Comparison of ENCODE assay signal across 18 cellular contexts in genomic region chr15:58056015-58056414, GRCh38. TPM values are rescaled to one million over a fixed set of nuclear protein-coding genes. Genes with fewer than 3 reads are reported as not detected.
A peak's percentile ranks its signal among the peaks of the same experiment; 100 is the strongest.
DNase-seq lines count a peak whose midpoint lies in the region; TF ChIP-seq lines count a peak whose summit lies in the region.
"Had no signal": no experiment of that assay in that cellular context is flagged by ENCODE, and none has a peak within 500 bp of the region (broad histone marks: within the 10 kb centered on the region; RNA-seq: fewer than 3 reads in every experiment).

No MANE protein-coding gene starts in this region.

- intact Hi-C loops in mammary epithelial cell (cut with micrococcal nuclease) = no loop called here
- intact Hi-C loops in breast epithelium (cut with DNase I; ENCODE audit: low total_unique reads) = no loop called here
- intact Hi-C loops in Caco-2 (cut with micrococcal nuclease; ENCODE audit: unreplicated experiment) = no loop called here

- no peaks in the 10 kb centered on the region for H4K20me1 ChIP-seq in mammary epithelial cell (ENCODE audit: insufficient read depth, low read length)

- H3K9me3 Mint-ChIP-seq in Caco-2 (ENCODE audit: unreplicated experiment) = no peaks in the 10 kb centered on the region
- H3K9me3 Mint-ChIP-seq: activated CD4-positive, alpha-beta T cell treated with anti-CD3 and anti-CD28 coated beads, Interleukin-2, amount 10 ng/mL, durations not matched to agents 24 days and 14 days had no signal

- WGBS in mammary epithelial cell (ENCODE audit: low coverage, missing lambda C conversion rate) = 74% methylated on average over 4 of the region's 4 CpGs

- no peaks in the 10 kb centered on the region for H3K27me3 ChIP-seq in mammary epithelial cell (ENCODE audit: insufficient read depth, low read length)
- peaks cover 0 to 5% of the 10 kb centered on the region in 2 donors for H3K27me3 ChIP-seq in breast epithelium
- no peaks in the 10 kb centered on the region for H3K27me3 ChIP-seq in Caco-2 (replicated peaks; ENCODE audit: control insufficient read depth, insufficient read depth, low read length)
- H3K27me3 ChIP-seq: SJCRH30 had no signal

- no peaks in the 10 kb centered on the region for H3K79me2 ChIP-seq in mammary epithelial cell (ENCODE audit: insufficient read depth, low read length)

- peaks cover 3% of the 10 kb centered on the region for H3K27me3 Mint-ChIP-seq in Caco-2 (ENCODE audit: insufficient read depth, unreplicated experiment)

- H3K36me3 ChIP-seq in mammary epithelial cell (ENCODE audit: insufficient read depth, low read length) (no peaks in the 10 kb centered on the region), breast epithelium (no peaks in the 10 kb centered on the region), Caco-2 (ENCODE audit: control insufficient read depth, insufficient read depth, low read length) (no peaks in the 10 kb centered on the region)
- H3K36me3 ChIP-seq: SJCRH30, transverse colon had no signal

- peak; percentile 31 to 42 for TF ChIP-seq CTCF in mammary epithelial cell (conservative IDR thresholded peaks at IDR 0.05 in 1 of 2, IDR thresholded peaks at IDR 0.05 in 1 of 2; ENCODE audit: extremely low read depth in 1 of 2, insufficient read depth in 1 of 2, low read depth in 1 of 2, low read length in 2 of 2)
- no peak for TF ChIP-seq CTCF in breast epithelium (IDR thresholded peaks at IDR 0.05)
- peak; percentile 32 for TF ChIP-seq CTCF in fibroblast of the aortic adventitia (IDR thresholded peaks at IDR 0.05; ENCODE audit: insufficient read depth, low read length)
- TF ChIP-seq CTCF in Caco-2 (IDR thresholded peaks at IDR 0.05; ENCODE audit: insufficient read depth in 1 of 2, low read depth in 1 of 2, low read length in 1 of 2, severe bottlenecking in 1 of 2, unreplicated experiment in 1 of 2) = peak in 1 of 2 experiments; percentile 37

- H3K4me1 ChIP-seq in mammary epithelial cell (ENCODE audit: insufficient read depth, low read length) (peaks cover 7% of the 10 kb centered on the region), breast epithelium (no peaks in the 10 kb centered on the region), Caco-2 (no peaks in the 10 kb centered on the region)
- H3K4me1 ChIP-seq: transverse colon had no signal

- H3K27ac Mint-ChIP-seq in Caco-2 (ENCODE audit: unreplicated experiment) = no peak overlapping the region
- H3K27ac Mint-ChIP-seq: activated CD4-positive, alpha-beta T cell treated with anti-CD3 and anti-CD28 coated beads, Interleukin-2, amount 10 ng/mL, durations not matched to agents 24 days and 14 days had no signal

- H3K9ac ChIP-seq in mammary epithelial cell (ENCODE audit: insufficient read depth, low read length) = no peak overlapping the region

- H3K27ac ChIP-seq in mammary epithelial cell (ENCODE audit: insufficient read depth, low read depth, low read length) (no peak overlapping the region), breast epithelium (no peak overlapping the region)
- H3K27ac ChIP-seq: SJCRH30, transverse colon had no signal

- no peak for TF ChIP-seq POLR2A in breast epithelium (IDR thresholded peaks at IDR 0.05)

- H3K36me3 Mint-ChIP-seq in Caco-2 (ENCODE audit: insufficient read depth, unreplicated experiment) = no peaks in the 10 kb centered on the region

- no peak overlapping the region for H3K4me2 ChIP-seq in mammary epithelial cell (ENCODE audit: insufficient read depth, low read depth, low read length)

- CTCF ChIA-PET in mammary epithelial cell (lab: Charles Lee; ENCODE audit: low non-redundant PET) = no interaction called here
- CTCF ChIA-PET in Caco-2 (lab: Charles Lee) = no interaction called here

- BruUV-seq in mammary epithelial cell (replicated peaks; lab: Mats Ljungman, UMichigan) (no TSS peak), Caco-2 (replicated peaks; lab: Mats Ljungman, UMichigan) (no TSS peak)

- no peaks in the 10 kb centered on the region for H3K4me1 Mint-ChIP-seq in Caco-2 (ENCODE audit: low read depth, unreplicated experiment)
- H3K4me1 Mint-ChIP-seq: activated CD4-positive, alpha-beta T cell treated with anti-CD3 and anti-CD28 coated beads, Interleukin-2, amount 10 ng/mL, durations not matched to agents 24 days and 14 days had no signal

- no peak overlapping the region for H3K4me3 Mint-ChIP-seq in Caco-2 (ENCODE audit: unreplicated experiment)
- H3K4me3 Mint-ChIP-seq: activated CD4-positive, alpha-beta T cell treated with anti-CD3 and anti-CD28 coated beads, Interleukin-2, amount 10 ng/mL, durations not matched to agents 24 days and 14 days had no signal

- no peak for DNase-seq in mammary epithelial cell
- DNase-seq in breast epithelium (ENCODE audit: low spot score in 2 of 2) = no peak
- peak; percentile 11 for DNase-seq in RKO (ENCODE audit: low spot score)
- no peak for DNase-seq in fibroblast of the aortic adventitia (ENCODE audit: low read depth)
- DNase-seq in NCI-H345 treated with DMSO at 0.1 percent for 48 hours (lab: John Stamatoyannopoulos, UW; ENCODE audit: unreplicated experiment) = no peak
- DNase-seq in HCEC 1CT = no peak
- DNase-seq in Caco-2 = no peak
- DNase-seq in UCSD-AML1 (lab: John Stamatoyannopoulos, UW; ENCODE audit: unreplicated experiment) = no peak
- DNase-seq: activated CD4-positive, alpha-beta T cell treated with anti-CD3 and anti-CD28 coated beads, Interleukin-2, amount 10 ng/mL, durations not matched to agents 24 days and 14 days; activated CD8-positive, alpha-beta memory T cell treated with anti-CD3 and anti-CD28 coated beads, Interleukin-2, amount 50 U/mL, for 48 hours; activated naive CD4-positive, alpha-beta T cell; anterior cingulate cortex; GOT3; NCI-H1436; NCI-H2227 treated with DMSO at 0.1 percent for 48 hours; SJCRH30; stimulated activated naive CD4-positive, alpha-beta T cell treated with Interleukin-2 at 50 U/mL for 16 hours; transverse colon had no signal

- in situ Hi-C loops in mammary epithelial cell (cut with MboI; ENCODE audit: low sequenced_read_pairs in 2 of 2) = no loop called here

- H3K9me3 ChIP-seq in mammary epithelial cell (replicated peaks; ENCODE audit: insufficient read depth, low read length) = no peaks in the 10 kb centered on the region
- no peaks in the 10 kb centered on the region for H3K9me3 ChIP-seq in breast epithelium
- no peaks in the 10 kb centered on the region for H3K9me3 ChIP-seq in Caco-2
- H3K9me3 ChIP-seq: SJCRH30, transverse colon had no signal

- POLR2A ChIA-PET in Caco-2 (lab: Charles Lee) = no interaction called here

- no peak overlapping the region for H3K4me3 ChIP-seq in mammary epithelial cell (replicated peaks in 1 of 3; ENCODE audit: insufficient read depth in 1 of 3, low read depth in 2 of 3, low read length in 3 of 3)
- no peak overlapping the region for H3K4me3 ChIP-seq in breast epithelium
- H3K4me3 ChIP-seq in fibroblast of the aortic adventitia (ENCODE audit: low read depth, low read length) = no peak overlapping the region
- H3K4me3 ChIP-seq in Caco-2 (ENCODE audit: low read depth, low read length) = no peak overlapping the region
- H3K4me3 ChIP-seq: SJCRH30, transverse colon had no signal

- H2AFZ ChIP-seq in mammary epithelial cell (ENCODE audit: low read depth, low read length) = no peak overlapping the region

- dilution Hi-C loops in mammary epithelial cell (cut with HindIII; ENCODE audit: low sequenced_read_pairs) = no loop called here

RNA-seq across cellular contexts. Expression of gene ALDH1A2, which starts 9.5 kb away (rescaled TPM):
- total RNA-seq in mammary epithelial cell (under 1 TPM in 1 of 2 donors, not detected in 1; 0.47 TPM), breast epithelium (10 to 100 TPM in 2 of 3 donors, 1 to 10 TPM in 1; 6.1 to 19.6 (median 11.1) TPM), fibroblast of the aortic adventitia (ENCODE audit: low replicate concordance) (0.08 and 2.1 TPM in 2 replicates), Caco-2 (2022) (0.61 and 0.65 TPM in 2 replicates)
- polyA plus RNA-seq in mammary epithelial cell = 0.15 TPM
- not detected for polyA minus RNA-seq in mammary epithelial cell

Comparison
In these comparisons a context has a peak if more than half of its experiments do, and no peak if none do; other contexts are left out.
1. CTCF ChIP-seq: peak in mammary epithelial cell (2 of 2) and fibroblast of the aortic adventitia (single experiment); none in breast epithelium (0 of 3).